In genomic region chr9:127568618-127568970, GRCh38 we compare ENCODE assay signal across 8 cellular contexts. TPM values are rescaled to one million over a fixed set of nuclear protein-coding genes. Genes with fewer than 3 reads are reported as not detected.
DNase-seq lines count a peak whose midpoint lies in the region; ATAC-seq and TF ChIP-seq lines count a peak whose summit lies in the region.

No MANE protein-coding gene starts in this region.

- H3K9me3 ChIP-seq in HAP-1 (no peaks in the 10 kb centered on the region), SK-N-MC (ENCODE audit: low read depth, low read length) (no peaks in the 10 kb centered on the region), smooth muscle cell (replicated peaks; ENCODE audit: low read depth) (no peaks in the 10 kb centered on the region)

- 0% methylated on average over 2 of the region's 50 CpGs for WGBS in smooth muscle cell (ENCODE audit: low lambda C conversion rate)

- peaks cover 35% of the 10 kb centered on the region for H4K20me1 ChIP-seq in smooth muscle cell (ENCODE audit: low read depth)

- no peaks in the 10 kb centered on the region; the same call in none of the 2 replicates for H3K36me3 ChIP-seq in HAP-1 (replicated peaks)
- H3K36me3 ChIP-seq in SK-N-MC (ENCODE audit: insufficient read depth, low read length), result no peaks in the 10 kb centered on the region
- no peaks in the 10 kb centered on the region for H3K36me3 ChIP-seq in smooth muscle cell (ENCODE audit: low read depth)

- intact Hi-C loops in left cardiac atrium (cut with DNase I), result no loop called here

- peaks cover 18% of the 10 kb centered on the region for H3F3A ChIP-seq in smooth muscle cell (ENCODE audit: low read depth)

- H3K27me3 ChIP-seq in HAP-1 (ENCODE audit: low read depth) (no peaks in the 10 kb centered on the region), smooth muscle cell (ENCODE audit: low read depth) (no peaks in the 10 kb centered on the region)

- H3K27ac ChIP-seq in SK-N-MC (no peak overlapping the region), smooth muscle cell (ENCODE audit: low read depth) (peak overlapping the region; percentile 75)

- H3K79me2 ChIP-seq in smooth muscle cell (ENCODE audit: low read depth), result peaks cover 52% of the 10 kb centered on the region

- peak overlapping the region; percentile 92 for H3K4me2 ChIP-seq in smooth muscle cell

- H3K4me3 ChIP-seq in HAP-1, result peak overlapping the region; percentile 72
- H3K4me3 ChIP-seq in SK-N-MC, result peak overlapping the region; percentile 92
- H3K4me3 ChIP-seq in smooth muscle cell, result peak overlapping the region; percentile 73

- TF ChIP-seq CTCF in smooth muscle cell (IDR thresholded peaks at IDR 0.05; ENCODE audit: borderline replicate concordance, insufficient read depth, poor library complexity, severe bottlenecking), result no peak

- DNase-seq in HAP-1 (ENCODE audit: low spot score in 2 of 2) (no peak), SK-N-MC (ENCODE audit: low read depth, low spot score) (no peak), left cardiac atrium (no peak), smooth muscle cell (lab: John Stamatoyannopoulos, UW; ENCODE audit: unreplicated experiment) (no peak), AG20443 (ENCODE audit: low spot score) (no peak), SKM-1 (lab: John Stamatoyannopoulos, UW; ENCODE audit: unreplicated experiment) (no peak)

- H3K9ac ChIP-seq in SK-N-MC (ENCODE audit: insufficient read length), result peak overlapping the region; percentile 77
- H3K9ac ChIP-seq in smooth muscle cell (ENCODE audit: low read depth), result peak overlapping the region; percentile 71

- H3K4me1 ChIP-seq in HAP-1 (peaks cover 10% of the 10 kb centered on the region), smooth muscle cell (ENCODE audit: low read depth) (peaks cover 30% of the 10 kb centered on the region)

- no peak overlapping the region for H2AFZ ChIP-seq in smooth muscle cell (ENCODE audit: low read depth)

- in situ Hi-C loops in HAP-1 (cut with MboI; ENCODE audit: low sequenced_read_pairs), result no loop called here

- ATAC-seq in left cardiac atrium, result peak; percentile 1
- no peak for ATAC-seq in GM18519 (IDR thresholded peaks at IDR 0.05; ENCODE audit: low FRiP score, unreplicated experiment)
- ATAC-seq in HG02884 (IDR thresholded peaks at IDR 0.05; ENCODE audit: unreplicated experiment), result no peak

RNA-seq across cellular contexts. Expression of gene STXBP1, which starts 43.5 kb away (rescaled TPM):
- total RNA-seq in left cardiac atrium (10 to 100 TPM; 40.4 to 41.5 TPM), smooth muscle cell (22.4 and 39.5 TPM in 2 replicates)
- 22.8 and 26.7 TPM in 2 replicates for polyA plus RNA-seq in smooth muscle cell

Comparison
In these comparisons a context has a peak if more than half of its experiments do, and no peak if none do; other contexts are left out.
1. ATAC-seq: peak in left cardiac atrium (2 of 2); none in GM18519 (single experiment) and HG02884 (single experiment).
2. Peak in every context shown above with its lines, with median percentiles within 50 percentile points of each other: H3K4me3 ChIP-seq.